ENCODE assay signal across 10 cellular contexts in the genomic region with DNA sequence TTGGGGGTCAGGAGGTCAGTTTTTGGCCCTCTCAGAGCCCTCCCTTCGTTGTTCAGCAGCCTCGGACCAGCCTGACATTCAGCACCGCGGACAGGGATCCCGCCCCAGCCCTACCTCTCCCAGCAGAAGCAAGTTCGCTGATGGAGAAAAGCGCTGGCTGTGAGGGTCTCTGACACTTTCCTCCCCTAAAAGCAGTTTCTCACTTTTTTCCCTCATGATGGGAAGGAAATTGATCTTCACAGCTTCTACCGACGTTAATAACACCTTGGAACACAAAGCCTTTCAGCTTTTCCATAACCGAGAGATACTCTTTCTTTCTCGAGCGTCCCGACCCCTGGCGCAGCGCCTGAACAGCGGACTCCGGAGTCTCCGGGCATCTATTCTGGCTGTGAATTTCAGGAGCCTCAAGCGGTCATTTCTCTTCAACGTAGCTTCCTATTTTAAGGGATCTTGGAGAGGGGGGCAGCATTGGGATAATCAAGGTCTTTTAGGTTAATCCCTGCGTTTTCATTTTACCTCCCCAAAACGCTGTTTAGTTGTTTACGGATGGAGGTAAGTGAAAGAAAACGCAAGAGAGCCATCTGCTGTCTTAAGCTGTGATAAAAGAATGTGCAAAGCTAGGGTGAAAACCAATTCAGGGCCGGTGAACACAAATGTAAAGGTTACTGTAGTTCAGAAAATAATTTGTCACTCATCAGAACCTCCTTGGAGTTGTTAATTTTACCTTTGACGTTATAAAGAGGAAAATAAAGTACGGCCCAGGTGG.
A peak's percentile ranks its signal among the peaks of the same experiment; 100 is the strongest.
DNase-seq lines count a peak whose midpoint lies in the region; ATAC-seq and TF ChIP-seq lines count a peak whose summit lies in the region.
"Had no signal": no experiment of that assay in that cellular context is flagged by ENCODE, and none has a peak within 500 bp of the region (broad histone marks: within the 10 kb centered on the region; RNA-seq: fewer than 3 reads in every experiment).

No MANE protein-coding gene starts in this region.

- H3K27ac Mint-ChIP-seq in activated CD8-positive, alpha-beta T cell treated with anti-CD3 and anti-CD28 coated beads, Interleukin-2, amount 10 ng/mL, durations not matched to agents 7 days and 5 days = no peak overlapping the region

- CTCF ChIA-PET in activated CD8-positive, alpha-beta T cell treated with anti-CD3 and anti-CD28 coated beads, Interleukin-2, amount 10 ng/mL, durations not matched to agents 7 days and 5 days (lab: Charles Lee) = interaction anchor here (1.0 kb wide), 1 partner anchor 403 kb away, joined by 4 read pairs; no protein-coding TSS in a partner anchor

- H3K4me3 Mint-ChIP-seq in activated CD8-positive, alpha-beta T cell treated with anti-CD3 and anti-CD28 coated beads, Interleukin-2, amount 10 ng/mL, durations not matched to agents 7 days and 5 days = no peak overlapping the region

- H3K4me3 ChIP-seq in astrocyte of the cerebellum (ENCODE audit: low read depth, low read length) = peak overlapping the region; percentile 46
- H3K4me3 ChIP-seq: HAP-1, prostate gland had no signal

- H3K36me3 Mint-ChIP-seq in activated CD8-positive, alpha-beta T cell treated with anti-CD3 and anti-CD28 coated beads, Interleukin-2, amount 10 ng/mL, durations not matched to agents 7 days and 5 days (ENCODE audit: low read depth) = no peaks in the 10 kb centered on the region

- peak; percentile 36 for TF ChIP-seq CTCF in astrocyte of the cerebellum (IDR thresholded peaks at IDR 0.05; ENCODE audit: low read depth, low read length, missing control alignments)

- peak; percentile 23 for DNase-seq in A172 (ENCODE audit: low spot score)
- no peak for DNase-seq in astrocyte of the cerebellum (ENCODE audit: low read depth)
- DNase-seq in iPS-NIHi11 (ENCODE audit: low spot score) = peak; percentile 55
- DNase-seq in NCI-H524 treated with DMSO at 0.1 percent for 48 hours (lab: John Stamatoyannopoulos, UW) = no peak
- no peak for DNase-seq in activated CD8-positive, alpha-beta T cell treated with anti-CD3 and anti-CD28 coated beads, Interleukin-2, amount 10 ng/mL, durations not matched to agents 7 days and 5 days
- DNase-seq in HuH-7 (ENCODE audit: low spot score) = no peak

- peaks cover 43% of the 10 kb centered on the region for H3K27me3 Mint-ChIP-seq in activated CD8-positive, alpha-beta T cell treated with anti-CD3 and anti-CD28 coated beads, Interleukin-2, amount 10 ng/mL, durations not matched to agents 7 days and 5 days (ENCODE audit: low read depth)

- in situ Hi-C loops in astrocyte of the cerebellum (cut with HindIII; ENCODE audit: low sequenced_read_pairs) = loop anchor here (10.0 kb wide), 1 partner anchor 775 kb away; no protein-coding TSS in a partner anchor

- no peaks in the 10 kb centered on the region for H3K4me1 Mint-ChIP-seq in activated CD8-positive, alpha-beta T cell treated with anti-CD3 and anti-CD28 coated beads, Interleukin-2, amount 10 ng/mL, durations not matched to agents 7 days and 5 days (ENCODE audit: low read depth)

- no peak for ATAC-seq in activated CD8-positive, alpha-beta T cell treated with anti-CD3 and anti-CD28 coated beads, Interleukin-2, amount 10 ng/mL, durations not matched to agents 7 days and 5 days
- ATAC-seq in HG03196 (IDR thresholded peaks at IDR 0.05; ENCODE audit: unreplicated experiment) = no peak

- POLR2A ChIA-PET in activated CD8-positive, alpha-beta T cell treated with anti-CD3 and anti-CD28 coated beads, Interleukin-2, amount 10 ng/mL, durations not matched to agents 7 days and 5 days (lab: Charles Lee) = no interaction called here

- TF ChIP-seq RAD21 in Ishikawa (IDR thresholded peaks at IDR 0.05; ENCODE audit: low read depth) = no peak

- H3K9me3 Mint-ChIP-seq in activated CD8-positive, alpha-beta T cell treated with anti-CD3 and anti-CD28 coated beads, Interleukin-2, amount 10 ng/mL, durations not matched to agents 7 days and 5 days (ENCODE audit: insufficient read depth) = no peaks in the 10 kb centered on the region

- TF ChIP-seq EP300 in Ishikawa (IDR thresholded peaks at IDR 0.05; ENCODE audit: borderline replicate concordance) = no peak

TF ChIP-seq in Ishikawa, 13 proteins besides CTCF, POLR2A, EP300 and RAD21:
- TF ChIP-seq REST (IDR thresholded peaks at IDR 0.05; ENCODE audit: low read depth) (peak; percentile 80), TAF1 (IDR thresholded peaks at IDR 0.05; ENCODE audit: low read depth) (no peak)
TF ChIP-seq in Ishikawa: peak in this region for 1.

Comparison
In these comparisons a context has a peak if more than half of its experiments do, and no peak if none do; other contexts are left out.
1. DNase-seq: peak in A172 (single experiment) and iPS-NIHi11 (single experiment); none in astrocyte of the cerebellum (single experiment), NCI-H524 treated with DMSO at 0.1 percent for 48 hours (single experiment), activated CD8-positive, alpha-beta T cell treated with anti-CD3 and anti-CD28 coated beads, Interleukin-2, amount 10 ng/mL, durations not matched to agents 7 days and 5 days (single experiment) and HuH-7 (single experiment).